Comparison of ENCODE assay signal across 16 cellular contexts in genomic region chr15:77145370-77145769, GRCh38.
DNase-seq lines count a peak whose midpoint lies in the region; TF ChIP-seq lines count a peak whose summit lies in the region.
"Had no signal": no experiment of that assay in that cellular context is flagged by ENCODE, and none has a peak within 500 bp of the region (broad histone marks: within the 10 kb centered on the region; RNA-seq: fewer than 3 reads in every experiment).

No MANE protein-coding gene starts in this region.

- no peaks in the 10 kb centered on the region for H4K20me1 ChIP-seq in fibroblast of lung (ENCODE audit: control insufficient read depth, extremely low read depth, insufficient read depth, low read length)

- H3K9me3 ChIP-seq in SJCRH30 (replicated peaks), result peaks cover 7% of the 10 kb centered on the region; the same call in 1 of the 2 replicates
- no peaks in the 10 kb centered on the region for H3K9me3 ChIP-seq in fibroblast of lung (ENCODE audit: control insufficient read depth, insufficient read depth, low read depth, low read length)

- H3K79me2 ChIP-seq in ACC112 (ENCODE audit: control insufficient read depth, insufficient read depth, low read length, unreplicated experiment) (peaks cover 4% of the 10 kb centered on the region), fibroblast of lung (ENCODE audit: control insufficient read depth, insufficient read depth, low read length) (no peaks in the 10 kb centered on the region)
- H3K79me2 ChIP-seq: parathyroid adenoma had no signal

- no peak overlapping the region for H2AFZ ChIP-seq in ACC112 (ENCODE audit: low read length, unreplicated experiment)
- H2AFZ ChIP-seq in fibroblast of lung (ENCODE audit: low read length), result no peak overlapping the region
- H2AFZ ChIP-seq: parathyroid adenoma had no signal

- DNase-seq in SJCRH30 (no peak), fibroblast of lung (ENCODE audit: low read depth in 2 of 2) (no peak), progenitor cell of endocrine pancreas (ENCODE audit: low spot score, unreplicated experiment) (no peak), NCI-H524 treated with DMSO at 0.1 percent for 48 hours (lab: John Stamatoyannopoulos, UW) (no peak), GM10248 (ENCODE audit: extremely low spot score) (no peak), iPS-NIHi11 (ENCODE audit: low spot score) (no peak)
- no peak for DNase-seq in activated CD4-positive, alpha-beta T cell treated with anti-CD3 and anti-CD28 coated beads, Interleukin-2, amount 50 U/mL, for 48 hours
- DNase-seq: activated T-cell treated with anti-CD3 and anti-CD28 coated beads, Interleukin-2, amount 50 U/mL, for 1 hour; islet precursor cell; NCI-H2081 treated with DMSO at 0.1 percent for 48 hours; NCI-H526 treated with DMSO at 0.1 percent for 48 hours had no signal

- H3K4me1 ChIP-seq in ACC112 (ENCODE audit: control insufficient read depth, insufficient read depth, low read length, unreplicated experiment) (peaks cover 54% of the 10 kb centered on the region), SJCRH30 (peaks cover 52% of the 10 kb centered on the region), fibroblast of lung (ENCODE audit: control insufficient read depth, extremely low read depth, insufficient read depth, low read length) (peaks cover 30% of the 10 kb centered on the region)
- H3K4me1 ChIP-seq: parathyroid adenoma had no signal

- H3K36me3 ChIP-seq in ACC112 (ENCODE audit: insufficient read depth, low read length) (peaks cover 29% of the 10 kb centered on the region), SJCRH30 (peaks cover 3% of the 10 kb centered on the region; the same call in 1 of the 2 replicates), fibroblast of lung (ENCODE audit: control insufficient read depth, insufficient read depth, low read length) (no peaks in the 10 kb centered on the region)

- H3K4me3 Mint-ChIP-seq in progenitor cell of endocrine pancreas (ENCODE audit: low read depth), result no peak overlapping the region
- H3K4me3 Mint-ChIP-seq: CD14-positive monocyte had no signal

- H3K4me3 ChIP-seq in ACC112 (ENCODE audit: low read depth, low read length) (no peak overlapping the region), SJCRH30 (no peak overlapping the region), fibroblast of lung (replicated peaks in 1 of 4; ENCODE audit: control extremely low read depth in 1 of 4, insufficient read depth in 1 of 4, low read depth in 3 of 4, low read length in 4 of 4) (no peak overlapping the region)
- H3K4me3 ChIP-seq: K562 had no signal

- H3K4me2 ChIP-seq in fibroblast of lung (ENCODE audit: extremely low read depth, insufficient read depth, low read length), result no peak overlapping the region

- H3K9me3 Mint-ChIP-seq in progenitor cell of endocrine pancreas (ENCODE audit: low read depth), result peaks cover 17% of the 10 kb centered on the region

- TF ChIP-seq CTCF in fibroblast of lung (conservative IDR thresholded peaks at IDR 0.05 in 1 of 2, IDR thresholded peaks at IDR 0.05 in 1 of 2; ENCODE audit: low read depth in 1 of 2, low read length in 2 of 2) (no peak), progenitor cell of endocrine pancreas (IDR thresholded peaks at IDR 0.05; ENCODE audit: unreplicated experiment) (no peak), GM10248 (IDR thresholded peaks at IDR 0.05; ENCODE audit: control extremely low read depth, extremely low read depth, low read depth, missing control alignments) (no peak)

- peak overlapping the region; percentile 4 for H3K27ac Mint-ChIP-seq in progenitor cell of endocrine pancreas
- H3K27ac Mint-ChIP-seq: activated naive CD4-positive, alpha-beta T cell treated with anti-CD3 and anti-CD28 coated beads, Interleukin-2, amount 50 U/mL, for 72 hours; CD14-positive monocyte had no signal

- H3K27me3 Mint-ChIP-seq in progenitor cell of endocrine pancreas, result no peaks in the 10 kb centered on the region

- CTCF ChIA-PET in GM10248 (lab: Yijun Ruan, JAX), result interaction anchor here (1.2 to 4.7 kb wide), 5 partner anchors 15 to 398 kb away, joined by 3 to 22 read pairs (median 4); no protein-coding TSS in a partner anchor

- H3K9ac ChIP-seq in fibroblast of lung (ENCODE audit: insufficient read depth, low read length), result no peak overlapping the region
- H3K9ac ChIP-seq: parathyroid adenoma had no signal

- peaks cover 12% of the 10 kb centered on the region for H3K4me1 Mint-ChIP-seq in progenitor cell of endocrine pancreas (ENCODE audit: low read depth)

- POLR2A ChIA-PET in GM10248 (lab: Yijun Ruan, JAX), result no interaction called here

- peaks cover 17% of the 10 kb centered on the region for H3K36me3 Mint-ChIP-seq in progenitor cell of endocrine pancreas (ENCODE audit: insufficient read depth)

- H3K27ac ChIP-seq in ACC112 (ENCODE audit: low read depth, low read length), result peak overlapping the region; percentile 99
- peak overlapping the region; percentile 76 for H3K27ac ChIP-seq in SJCRH30
- H3K27ac ChIP-seq in fibroblast of lung (ENCODE audit: insufficient read depth, low read length), result peak overlapping the region; percentile 95
- H3K27ac ChIP-seq: parathyroid adenoma had no signal

- H3K27me3 ChIP-seq in ACC112 (ENCODE audit: insufficient read depth, low read length) (no peaks in the 10 kb centered on the region), SJCRH30 (no peaks in the 10 kb centered on the region), fibroblast of lung (ENCODE audit: control insufficient read depth, insufficient read depth, low read length) (no peaks in the 10 kb centered on the region)
